ENCODE assay signal across 19 cellular contexts in the genomic region with DNA sequence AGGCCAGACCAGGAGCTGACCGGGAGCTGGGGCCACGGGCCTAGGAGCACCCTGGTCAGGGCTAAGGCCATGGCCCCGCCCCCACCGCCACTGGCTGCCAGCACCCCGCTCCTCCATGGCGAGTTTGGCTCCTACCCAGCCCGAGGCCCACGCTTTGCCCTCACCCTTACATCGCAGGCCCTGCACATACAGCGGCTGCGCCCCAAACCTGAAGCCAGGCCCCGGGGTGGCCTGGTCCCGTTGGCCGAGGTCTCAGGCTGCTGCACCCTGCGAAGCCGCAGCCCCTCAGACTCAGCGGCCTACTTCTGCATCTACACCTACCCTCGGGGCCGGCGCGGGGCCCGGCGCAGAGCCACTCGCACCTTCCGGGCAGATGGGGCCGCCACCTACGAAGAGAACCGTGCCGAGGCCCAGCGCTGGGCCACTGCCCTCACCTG. TPM values are rescaled to one million over a fixed set of nuclear protein-coding genes. Genes with fewer than 3 reads are reported as not detected.
DNase-seq lines count a peak whose midpoint lies in the region; ATAC-seq and TF ChIP-seq lines count a peak whose summit lies in the region.
"Had no signal": no experiment of that assay in that cellular context is flagged by ENCODE, and none has a peak within 500 bp of the region (broad histone marks: within the 10 kb centered on the region; RNA-seq: fewer than 3 reads in every experiment).

No MANE protein-coding gene starts in this region.

- H3K4me3 Mint-ChIP-seq in activated CD4-positive, alpha-beta T cell treated with anti-CD3 and anti-CD28 coated beads for 36 hours: no peak overlapping the region

- H3K9me3 Mint-ChIP-seq in activated CD4-positive, alpha-beta T cell treated with anti-CD3 and anti-CD28 coated beads for 36 hours (ENCODE audit: low read depth): no peaks in the 10 kb centered on the region
- H3K9me3 Mint-ChIP-seq: activated naive CD4-positive, alpha-beta T cell treated with anti-CD3 and anti-CD28 coated beads for 36 hours had no signal

- H3K27me3 Mint-ChIP-seq in activated CD4-positive, alpha-beta T cell treated with anti-CD3 and anti-CD28 coated beads for 36 hours: no peaks in the 10 kb centered on the region

- CTCF ChIA-PET in RWPE1 (lab: Yijun Ruan, JAX): interaction anchor here (0.6 kb wide), 1 partner anchor 48 kb away, joined by 3 read pairs; no protein-coding TSS in a partner anchor
- CTCF ChIA-PET in activated CD4-positive, alpha-beta T cell treated with anti-CD3 and anti-CD28 coated beads for 36 hours (lab: Charles Lee): interaction anchor here (0.6 kb wide), 1 partner anchor 198 kb away, joined by 5 read pairs; no protein-coding TSS in a partner anchor

- no peak overlapping the region for H2AFZ ChIP-seq in DND-41 (ENCODE audit: low read depth, low read length)
- H2AFZ ChIP-seq: parathyroid adenoma had no signal

- H3K4me1 Mint-ChIP-seq in activated CD4-positive, alpha-beta T cell treated with anti-CD3 and anti-CD28 coated beads for 36 hours: peaks cover 39% of the 10 kb centered on the region

- H4K20me1 ChIP-seq in DND-41 (ENCODE audit: insufficient read depth, low read length): peaks cover 11% of the 10 kb centered on the region

- peaks cover 61% of the 10 kb centered on the region for H3K36me3 ChIP-seq in DND-41 (ENCODE audit: insufficient read depth, low read length)
- H3K36me3 ChIP-seq in lower lobe of right lung: peaks cover 29% of the 10 kb centered on the region
- H3K36me3 ChIP-seq in spleen: peaks cover 0 to 75% (median 26%) of the 10 kb centered on the region in 6 donors
- H3K36me3 ChIP-seq: BE2C had no signal

- H3K27me3 ChIP-seq in DND-41 (ENCODE audit: insufficient read depth, low read length, poor library complexity) (no peaks in the 10 kb centered on the region), lower lobe of right lung (ENCODE audit: low read depth) (no peaks in the 10 kb centered on the region), spleen (replicated peaks in 1 of 7) (no peaks in the 10 kb centered on the region)
- H3K27me3 ChIP-seq: BE2C had no signal

- peaks cover 34% of the 10 kb centered on the region for H3K79me2 ChIP-seq in DND-41 (ENCODE audit: insufficient read depth, low read length)
- H3K79me2 ChIP-seq: parathyroid adenoma had no signal

- H3K27ac Mint-ChIP-seq in activated CD4-positive, alpha-beta T cell treated with anti-CD3 and anti-CD28 coated beads for 36 hours: no peak overlapping the region

- in situ Hi-C loops in GM13976 (cut with MboI; ENCODE audit: low sequenced_read_pairs, unreplicated experiment): no loop called here

- no peak overlapping the region for H3K4me2 ChIP-seq in DND-41 (ENCODE audit: insufficient read depth, low read length)

- no peak overlapping the region for H3K9ac ChIP-seq in DND-41 (ENCODE audit: low read depth, low read length)
- H3K9ac ChIP-seq: parathyroid adenoma had no signal

- peaks cover 39% of the 10 kb centered on the region for H3K4me1 ChIP-seq in DND-41 (ENCODE audit: insufficient read depth, low read length)
- peaks cover 43% of the 10 kb centered on the region for H3K4me1 ChIP-seq in lower lobe of right lung
- peaks cover 25 to 96% (median 47%) of the 10 kb centered on the region in 6 donors for H3K4me1 ChIP-seq in spleen

- POLR2A ChIA-PET in RWPE1 (lab: Yijun Ruan, JAX; ENCODE audit: low non-redundant PET): no interaction called here
- POLR2A ChIA-PET in activated CD4-positive, alpha-beta T cell treated with anti-CD3 and anti-CD28 coated beads for 36 hours (lab: Charles Lee): no interaction called here

- 94 to 98% (median 96%) methylated on average over 28 to 30 of the region's 30 CpGs for WGBS in spleen, 5 donors

- H3K4me3 ChIP-seq in DND-41 (ENCODE audit: low read depth in 1 of 2, low read length in 2 of 2) (no peak overlapping the region), lower lobe of right lung (no peak overlapping the region), spleen (no peak overlapping the region)

- no peak for TF ChIP-seq CTCF in DND-41 (IDR thresholded peaks at IDR 0.05; ENCODE audit: borderline replicate concordance, extremely low read depth, low read length, poor library complexity, severe bottlenecking)
- no peak for TF ChIP-seq CTCF in RWPE1 (conservative IDR thresholded peaks at IDR 0.05; ENCODE audit: low read depth)
- TF ChIP-seq CTCF in lower lobe of right lung (IDR thresholded peaks at IDR 0.05): no peak
- TF ChIP-seq CTCF in spleen (IDR thresholded peaks at IDR 0.05 in 8 of 11, conservative IDR thresholded peaks at IDR 0.05 in 3 of 11): no peak
- no peak for TF ChIP-seq CTCF in GM13976 (IDR thresholded peaks at IDR 0.05; ENCODE audit: borderline replicate concordance, control extremely low read depth, extremely low read depth, insufficient read depth, missing control alignments)

- ATAC-seq in DND-41 (ENCODE audit: insufficient read depth, low read depth) (no peak), lower lobe of right lung (no peak)
- ATAC-seq in activated CD4-positive, alpha-beta T cell treated with anti-CD3 and anti-CD28 coated beads for 36 hours: no peak

- H3K27ac ChIP-seq in DND-41 (ENCODE audit: low read length): no peak overlapping the region
- peak overlapping the region; percentile 99 for H3K27ac ChIP-seq in RWPE1
- H3K27ac ChIP-seq in lower lobe of right lung: no peak overlapping the region
- peak overlapping the region in 1 of 8 donors; percentile 11 for H3K27ac ChIP-seq in spleen
- H3K27ac ChIP-seq: parathyroid adenoma had no signal

- intact Hi-C loops in lower lobe of right lung (cut with DNase I): no loop called here
- intact Hi-C loops in spleen (cut with DNase I; ENCODE audit: low total_unique reads): no loop called here
- intact Hi-C loops in activated CD4-positive, alpha-beta T cell treated with anti-CD3 and anti-CD28 coated beads for 36 hours (cut with DNase I, micrococcal nuclease): no loop called here

- DNase-seq in DND-41 (peak; percentile 5), RWPE1 (ENCODE audit: low spot score) (no peak), lower lobe of right lung (peak; percentile 49), spleen (peak; percentile 86), GM13976 (ENCODE audit: low spot score) (no peak)
- DNase-seq in activated CD4-positive, alpha-beta T cell treated with anti-CD3 and anti-CD28 coated beads for 36 hours: no peak
- DNase-seq in stimulated activated CD4-positive, alpha-beta T cell treated with anti-CD3 and anti-CD28 coated beads, Interleukin-4, amount 100 ng/mL, for 1 hour: no peak
- DNase-seq: activated naive CD4-positive, alpha-beta T cell treated with anti-CD3 and anti-CD28 coated beads for 36 hours; anterior cingulate cortex; BE2C; head of caudate nucleus; NCI-H2029 treated with DMSO at 0.1 percent for 48 hours had no signal

- TF ChIP-seq POLR2A in spleen (IDR thresholded peaks at IDR 0.05): no peak

- H3K9me3 ChIP-seq in DND-41 (ENCODE audit: insufficient read depth, low read length, severe bottlenecking) (no peaks in the 10 kb centered on the region), lower lobe of right lung (no peaks in the 10 kb centered on the region), spleen (no peaks in the 10 kb centered on the region)
- H3K9me3 ChIP-seq: BE2C had no signal

- H3K36me3 Mint-ChIP-seq in activated CD4-positive, alpha-beta T cell treated with anti-CD3 and anti-CD28 coated beads for 36 hours (ENCODE audit: low read depth): peaks cover 38% of the 10 kb centered on the region

RNA-seq across cellular contexts. Expression of gene SPHK2, which starts 6.6 kb away (rescaled TPM):
- total RNA-seq in lower lobe of right lung (23.8 TPM), spleen (10 to 100 TPM; 12.4 to 26.5 (median 23.5) TPM)
- 10 to 100 TPM in 1 of 3 donors, 1 to 10 TPM in 2; 7.9 to 20.8 (median 9.7) TPM for polyA plus RNA-seq in spleen
- total RNA-seq in activated CD4-positive, alpha-beta T cell treated with anti-CD3 and anti-CD28 coated beads for 36 hours: 10 to 100 TPM; 27.0 TPM

RNA-seq across cellular contexts. Expression of gene RPL18, which starts 6.9 kb away (rescaled TPM):
- total RNA-seq in lower lobe of right lung (997 TPM), spleen (1,000 to 10,000 TPM; 1,136 to 2,739 (median 1,465) TPM)
- polyA plus RNA-seq in spleen: 1,000 to 10,000 TPM; 3,728 to 5,575 (median 5,277) TPM
- 1,000 to 10,000 TPM; 2,026 to 2,191 TPM for total RNA-seq in activated CD4-positive, alpha-beta T cell treated with anti-CD3 and anti-CD28 coated beads for 36 hours

RNA-seq across cellular contexts. Expression of gene FAM83E, which starts 11.0 kb away (rescaled TPM):
- total RNA-seq in lower lobe of right lung (34.1 TPM), spleen (1 to 10 TPM in 1 of 7 donors, under 1 TPM in 1, not detected in 5; 0.46 to 2.0 TPM)
- polyA plus RNA-seq in spleen: under 1 TPM; 0.04 to 0.67 (median 0.20) TPM
- total RNA-seq in activated CD4-positive, alpha-beta T cell treated with anti-CD3 and anti-CD28 coated beads for 36 hours: 1 to 10 TPM; 1.5 to 4.1 TPM
- total RNA-seq: cerebellum, temporal lobe had no signal
- polyA plus RNA-seq: fibroblast of lung had no signal

RNA-seq across cellular contexts. Expression of gene DBP, which starts 11.3 kb away (rescaled TPM):
- total RNA-seq in lower lobe of right lung (17.7 TPM), spleen (10 to 100 TPM; 11.4 to 29.5 (median 22.5) TPM)
- 10 to 100 TPM; 21.8 to 26.8 (median 24.1) TPM for polyA plus RNA-seq in spleen
- total RNA-seq in activated CD4-positive, alpha-beta T cell treated with anti-CD3 and anti-CD28 coated beads for 36 hours: 10 to 100 TPM in 1 of 2 experiments, 1 to 10 TPM in 1; 8.3 to 12.4 TPM

RNA-seq across cellular contexts. Expression of gene SPACA4, which starts 19.4 kb away (rescaled TPM):
- not detected for total RNA-seq in lower lobe of right lung
- not detected for total RNA-seq in spleen
- polyA plus RNA-seq in spleen: not detected
- not detected for total RNA-seq in activated CD4-positive, alpha-beta T cell treated with anti-CD3 and anti-CD28 coated beads for 36 hours
- total RNA-seq: activated naive CD4-positive, alpha-beta T cell treated with anti-CD3 and anti-CD28 coated beads for 36 hours; cerebellum; fibroblast of lung; NCI-H460; skeletal muscle tissue; T-helper 1 cell treated with Interleukin-12 subunit alpha and Interleukin-12 subunit beta and Interleukin-4 antibody, amounts not matched to agents 30 ng/mL and 1 ng/mL, for 36 hours; temporal lobe had no signal
- polyA plus RNA-seq: fibroblast of lung had no signal

Comparison
In these comparisons a context has a peak if more than half of its experiments do, and no peak if none do; other contexts are left out.
1. DNase-seq: peak in DND-41 (single experiment), lower lobe of right lung (single experiment) and spleen (single experiment); none in RWPE1 (single experiment), GM13976 (single experiment), activated CD4-positive, alpha-beta T cell treated with anti-CD3 and anti-CD28 coated beads for 36 hours (single experiment) and stimulated activated CD4-positive, alpha-beta T cell treated with anti-CD3 and anti-CD28 coated beads, Interleukin-4, amount 100 ng/mL, for 1 hour (single experiment).